ENCODE assay signal across 26 cellular contexts in genomic region chr12:28308891-28309290, GRCh38.
"Had no signal": no experiment of that assay in that cellular context is flagged by ENCODE, and none has a peak within 500 bp of the region (broad histone marks: within the 10 kb centered on the region; RNA-seq: fewer than 3 reads in every experiment).

No MANE protein-coding gene starts in this region.

- FAIRE-seq: endometrium, keratinocyte, urothelium cell line had no signal

- H3K27me3 ChIP-seq: foreskin keratinocyte, gastroesophageal sphincter, right atrium auricular region, testis, tibial artery, upper lobe of left lung had no signal

- H3K9me3 ChIP-seq: gastroesophageal sphincter, lower lobe of right lung, prostate gland, right atrium auricular region, testis, tibial artery, upper lobe of left lung had no signal

- H3K4me1 ChIP-seq: lower lobe of right lung, prostate gland, testis, tibial artery had no signal

- H3K9me3 Mint-ChIP-seq: effector memory CD8-positive, alpha-beta T cell; natural killer cell; neural crest cell; stimulated activated memory B cell treated with anti-CD40 and anti-IgM and Interleukin-4, amounts not matched to agents 10 μg/mL and 1 μg/mL and 100 μg/mL, for 72 hours had no signal

- H3K27ac ChIP-seq: foreskin keratinocyte, gastroesophageal sphincter, lower lobe of right lung, prostate gland, right atrium auricular region, testis, tibial artery, upper lobe of left lung had no signal

- H3K4me2 ChIP-seq: smooth muscle cell had no signal

- H3K27ac Mint-ChIP-seq: effector memory CD8-positive, alpha-beta T cell; immature natural killer cell; natural killer cell; stimulated activated memory B cell treated with anti-CD40 and anti-IgM and Interleukin-4, amounts not matched to agents 10 μg/mL and 1 μg/mL and 100 μg/mL, for 72 hours had no signal

- H3K4me3 ChIP-seq: gastroesophageal sphincter, lower lobe of right lung, prostate gland, right atrium auricular region, smooth muscle cell, testis, tibial artery, upper lobe of left lung had no signal

- H3K36me3 ChIP-seq: prostate gland, right atrium auricular region, upper lobe of left lung had no signal

- DNase-seq: cortex of kidney; effector memory CD8-positive, alpha-beta T cell; glutamatergic neuron; hypothalamus; immature natural killer cell; left ventricle myocardium superior; lower lobe of right lung; natural killer cell; stimulated activated CD4-positive, alpha-beta T cell treated with anti-CD3 and anti-CD28 coated beads, Interleukin-12 subunit alpha, Interleukin-12 subunit beta, amount 100 ng/mL, for 4 hours; stimulated activated CD4-positive, alpha-beta T cell treated with anti-CD3 and anti-CD28 coated beads, Interleukin-1b, Interleukin-23, amount 100 ng/mL, for 48 hours; stimulated activated CD4-positive, alpha-beta T cell treated with anti-CD3 and anti-CD28 coated beads, Interleukin-4, amount 100 ng/mL, for 24 hours; stimulated activated naive CD8-positive, alpha-beta T cell treated with anti-CD3 and anti-CD28 coated beads, Interleukin-15, Interleukin-2, amounts not matched to agents 100 U/mL and 50 U/mL, for 24 hours; substantia nigra; testis; tibial artery; upper lobe of left lung had no signal

- H3K4me1 Mint-ChIP-seq: stimulated activated memory B cell treated with anti-CD40 and anti-IgM and Interleukin-4, amounts not matched to agents 10 μg/mL and 1 μg/mL and 100 μg/mL, for 72 hours had no signal

- H3K27me3 Mint-ChIP-seq: effector memory CD8-positive, alpha-beta T cell; stimulated activated memory B cell treated with anti-CD40 and anti-IgM and Interleukin-4, amounts not matched to agents 10 μg/mL and 1 μg/mL and 100 μg/mL, for 72 hours had no signal

- H3K4me3 Mint-ChIP-seq: effector memory CD8-positive, alpha-beta T cell; immature natural killer cell; natural killer cell; neural crest cell; stimulated activated memory B cell treated with anti-CD40 and anti-IgM and Interleukin-4, amounts not matched to agents 10 μg/mL and 1 μg/mL and 100 μg/mL, for 72 hours had no signal
